In the genomic region with DNA sequence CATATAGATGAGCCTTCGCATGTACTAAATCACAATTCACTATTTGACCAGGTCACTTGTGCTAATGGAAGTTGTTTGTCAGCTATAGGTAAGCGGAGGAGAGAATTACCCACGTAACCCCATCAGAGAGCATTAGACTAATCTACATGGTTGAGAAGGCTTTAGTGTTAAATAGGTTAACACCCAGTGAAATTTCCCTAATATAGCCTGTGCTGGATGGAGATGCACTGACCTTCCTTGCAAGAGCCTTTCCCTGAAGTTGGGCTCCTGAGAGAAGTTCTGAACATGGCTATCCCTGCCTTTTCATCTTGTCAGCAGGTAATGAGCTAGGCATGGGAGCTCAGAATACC, we compare ENCODE assay signal across 16 cellular contexts.
DNase-seq lines count a peak whose midpoint lies in the region; ATAC-seq and TF ChIP-seq lines count a peak whose summit lies in the region.
"Had no signal": no experiment of that assay in that cellular context is flagged by ENCODE, and none has a peak within 500 bp of the region (broad histone marks: within the 10 kb centered on the region; RNA-seq: fewer than 3 reads in every experiment).

No MANE protein-coding gene starts in this region.

- H3K4me1 Mint-ChIP-seq in activated CD8-positive, alpha-beta memory T cell treated with anti-CD3 and anti-CD28 coated beads, Interleukin-2, amount 10 ng/mL, durations not matched to agents 7 days and 5 days, result peaks cover 45% of the 10 kb centered on the region

- CTCF ChIA-PET in activated CD8-positive, alpha-beta memory T cell treated with anti-CD3 and anti-CD28 coated beads, Interleukin-2, amount 10 ng/mL, durations not matched to agents 7 days and 5 days (lab: Charles Lee), result interaction anchor here (0.6 to 13.4 kb wide), 35 partner anchors 9 to 283 kb away, joined by 3 to 273 read pairs (median 6); partner anchors contain the start of gene TNFAIP3

- in situ Hi-C loops in GM13977 (cut with MboI; ENCODE audit: low pct_unique_long_range_greater_than_20kb, low sequenced_read_pairs, unreplicated experiment), result no loop called here

- H2AK5ac ChIP-seq in trophoblast cell (ENCODE audit: low read length), result no peak overlapping the region

- H4K91ac ChIP-seq in trophoblast cell (ENCODE audit: low read depth, low read length), result peak overlapping the region; percentile 42

- H3K27ac Mint-ChIP-seq in activated CD8-positive, alpha-beta memory T cell treated with anti-CD3 and anti-CD28 coated beads, Interleukin-2, amount 10 ng/mL, durations not matched to agents 7 days and 5 days, result no peak overlapping the region

- no peak overlapping the region for H3K14ac ChIP-seq in trophoblast cell (ENCODE audit: low read length)

- H2BK5ac ChIP-seq in trophoblast cell (ENCODE audit: low read depth, low read length, poor library complexity), result no peak overlapping the region

- peak overlapping the region; percentile 56 for H2BK120ac ChIP-seq in trophoblast cell (ENCODE audit: insufficient read depth, low read length, poor library complexity)

- H3K79me2 ChIP-seq in trophoblast cell (ENCODE audit: control insufficient read depth, insufficient read depth, low read length, poor library complexity), result no peaks in the 10 kb centered on the region

- TF ChIP-seq CTCF in tibial artery (IDR thresholded peaks at IDR 0.05) (no peak), GM13977 (IDR thresholded peaks at IDR 0.05; ENCODE audit: extremely low read depth, insufficient read depth, missing control alignments) (no peak)

- no peaks in the 10 kb centered on the region for H3K27me3 Mint-ChIP-seq in activated CD8-positive, alpha-beta memory T cell treated with anti-CD3 and anti-CD28 coated beads, Interleukin-2, amount 10 ng/mL, durations not matched to agents 7 days and 5 days
- H3K27me3 Mint-ChIP-seq: dendritic cell treated with granulocyte-macrophage colony-stimulating factor and Interleukin-4, amounts not matched to agents 40 ng/mL and 50 ng/mL, for 4 days; stimulated activated naive B cell treated with anti-CD40 and anti-IgM and Interleukin-4, amounts not matched to agents 10 μg/mL and 1 μg/mL and 100 μg/mL, for 72 hours had no signal

- no peak overlapping the region for H3K23ac ChIP-seq in trophoblast cell (ENCODE audit: low read length)

- H3K79me1 ChIP-seq in trophoblast cell (ENCODE audit: low read length), result peaks cover 6% of the 10 kb centered on the region

- H3K36me3 ChIP-seq in adipocyte (ENCODE audit: control insufficient read depth, insufficient read depth, low read length, severe bottlenecking) (no peaks in the 10 kb centered on the region), trophoblast cell (ENCODE audit: control insufficient read depth in 1 of 2, insufficient read depth in 2 of 2, low read length in 2 of 2) (no peaks in the 10 kb centered on the region), tibial artery (no peaks in the 10 kb centered on the region)
- H3K36me3 ChIP-seq: ovary had no signal

- peaks cover 3% of the 10 kb centered on the region for H3K36me3 Mint-ChIP-seq in activated CD8-positive, alpha-beta memory T cell treated with anti-CD3 and anti-CD28 coated beads, Interleukin-2, amount 10 ng/mL, durations not matched to agents 7 days and 5 days
- H3K36me3 Mint-ChIP-seq: stimulated activated naive B cell treated with anti-CD40 and anti-IgM and Interleukin-4, amounts not matched to agents 10 μg/mL and 1 μg/mL and 100 μg/mL, for 72 hours had no signal

- H3K27ac ChIP-seq in trophoblast cell (ENCODE audit: low read depth, low read length), result no peak overlapping the region
- no peak overlapping the region for H3K27ac ChIP-seq in tibial artery
- H3K27ac ChIP-seq: ovary, SK-N-MC had no signal

- H2AFZ ChIP-seq in trophoblast cell (ENCODE audit: insufficient read depth, low read length, poor library complexity), result no peak overlapping the region

- H3K4me3 ChIP-seq in adipocyte (ENCODE audit: low read length) (no peak overlapping the region), trophoblast cell (ENCODE audit: low read depth, low read length) (no peak overlapping the region), tibial artery (no peak overlapping the region)
- H3K4me3 ChIP-seq: ovary, SK-N-MC, smooth muscle cell had no signal

- no peak overlapping the region for H3K4me3 Mint-ChIP-seq in activated CD8-positive, alpha-beta memory T cell treated with anti-CD3 and anti-CD28 coated beads, Interleukin-2, amount 10 ng/mL, durations not matched to agents 7 days and 5 days
- H3K4me3 Mint-ChIP-seq: dendritic cell treated with granulocyte-macrophage colony-stimulating factor and Interleukin-4, amounts not matched to agents 40 ng/mL and 50 ng/mL, for 4 days had no signal

- no peak overlapping the region for H4K12ac ChIP-seq in trophoblast cell (ENCODE audit: low read depth, low read length)

- H2BK12ac ChIP-seq in trophoblast cell (ENCODE audit: low read length), result peak overlapping the region; percentile 89

- peak; percentile 9 for ATAC-seq in activated CD8-positive, alpha-beta memory T cell treated with anti-CD3 and anti-CD28 coated beads, Interleukin-2, amount 10 ng/mL, durations not matched to agents 7 days and 5 days
- ATAC-seq in HG03175 (IDR thresholded peaks at IDR 0.05; ENCODE audit: unreplicated experiment) (peak; percentile 4), GM18858 (IDR thresholded peaks at IDR 0.05; ENCODE audit: unreplicated experiment) (no peak)

- no peaks in the 10 kb centered on the region for H3K27me3 ChIP-seq in adipocyte (replicated peaks; ENCODE audit: control insufficient read depth, insufficient read depth, low read length)
- H3K27me3 ChIP-seq in trophoblast cell (ENCODE audit: insufficient read depth, low read length), result no peaks in the 10 kb centered on the region
- no peaks in the 10 kb centered on the region for H3K27me3 ChIP-seq in tibial artery
- H3K27me3 ChIP-seq: ovary had no signal

- H3K4me2 ChIP-seq in trophoblast cell (ENCODE audit: low read length), result no peak overlapping the region

- intact Hi-C loops in tibial artery (cut with DNase I; ENCODE audit: low total_unique reads), result loop anchor here (10.0 kb wide), 2 partner anchors 50 to 240 kb away; no protein-coding TSS in a partner anchor

- H3K4me1 ChIP-seq in adipocyte (ENCODE audit: control insufficient read depth, insufficient read depth, low read length) (peaks cover 12% of the 10 kb centered on the region), trophoblast cell (ENCODE audit: control insufficient read depth in 1 of 2, insufficient read depth in 2 of 2, low read length in 2 of 2) (peaks cover 0 to 2% of the 10 kb centered on the region in 2 experiments), tibial artery (no peaks in the 10 kb centered on the region)

- H3K4ac ChIP-seq in trophoblast cell (ENCODE audit: low read depth, low read length), result no peak overlapping the region

- no peak overlapping the region for H4K8ac ChIP-seq in trophoblast cell (ENCODE audit: low read depth, low read length)

- H3K9ac ChIP-seq in adipocyte (ENCODE audit: low read length), result peak overlapping the region; percentile 73
- H3K9ac ChIP-seq in trophoblast cell (ENCODE audit: low read length), result no peak overlapping the region

- H3K9me3 ChIP-seq in adipocyte (ENCODE audit: control insufficient read depth, low read length), result no peaks in the 10 kb centered on the region
- no peaks in the 10 kb centered on the region for H3K9me3 ChIP-seq in trophoblast cell (ENCODE audit: insufficient read depth, low read depth, low read length)
- no peaks in the 10 kb centered on the region for H3K9me3 ChIP-seq in tibial artery
- H3K9me3 ChIP-seq: ovary had no signal

- no peaks in the 10 kb centered on the region for H3K9me3 Mint-ChIP-seq in activated CD8-positive, alpha-beta memory T cell treated with anti-CD3 and anti-CD28 coated beads, Interleukin-2, amount 10 ng/mL, durations not matched to agents 7 days and 5 days (ENCODE audit: low read depth)
- H3K9me3 Mint-ChIP-seq: dendritic cell treated with granulocyte-macrophage colony-stimulating factor and Interleukin-4, amounts not matched to agents 40 ng/mL and 50 ng/mL, for 4 days; stimulated activated naive B cell treated with anti-CD40 and anti-IgM and Interleukin-4, amounts not matched to agents 10 μg/mL and 1 μg/mL and 100 μg/mL, for 72 hours had no signal

- no peak for DNase-seq in activated CD8-positive, alpha-beta memory T cell treated with anti-CD3 and anti-CD28 coated beads, Interleukin-2, amount 10 ng/mL, durations not matched to agents 7 days and 5 days
- no peak for DNase-seq in activated CD8-positive, alpha-beta memory T cell treated with anti-CD3 and anti-CD28 coated beads, Interleukin-2, amount 50 U/mL, for 48 hours
- DNase-seq in adipocyte (ENCODE audit: low read depth), result no peak
- no peak for DNase-seq in trophoblast cell
- DNase-seq in tibial artery, result no peak
- no peak for DNase-seq in GM13977 (ENCODE audit: low spot score)
- DNase-seq: Calu3; glutamatergic neuron; NCI-H2227 treated with DMSO at 0.1 percent for 48 hours; stimulated activated naive B cell treated with anti-CD40 and anti-IgM and Interleukin-4, amounts not matched to agents 10 μg/mL and 1 μg/mL and 100 μg/mL, for 72 hours had no signal

- WGBS in trophoblast cell (ENCODE audit: extremely low coverage, insufficient coverage, insufficient read length), result no CpG with 5 or more reads among the region's 3 CpGs

- H3K18ac ChIP-seq in trophoblast cell (ENCODE audit: low read length), result no peak overlapping the region
